ENCODE assay signal across 23 cellular contexts in the genomic region with DNA sequence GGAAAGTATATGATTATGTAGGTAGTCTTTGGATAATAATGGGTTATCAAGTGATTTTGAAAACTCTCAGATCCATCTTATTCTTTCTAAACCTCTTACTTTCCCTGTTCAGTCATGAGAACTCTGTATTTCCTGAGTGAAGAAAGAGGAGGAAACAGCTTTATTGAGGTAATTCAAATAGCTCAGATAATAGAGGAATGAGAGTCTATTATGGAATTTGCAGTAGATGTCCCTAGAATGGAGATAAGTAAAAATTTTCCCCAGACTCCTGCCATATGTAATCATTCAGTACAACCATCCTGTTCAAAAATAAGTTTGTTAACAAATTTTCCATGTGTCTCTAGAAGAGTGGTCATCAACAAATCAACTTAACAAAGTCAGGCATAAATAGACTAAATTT.
A peak's percentile ranks its signal among the peaks of the same experiment; 100 is the strongest.
DNase-seq lines count a peak whose midpoint lies in the region; TF ChIP-seq lines count a peak whose summit lies in the region.
"Had no signal": no experiment of that assay in that cellular context is flagged by ENCODE, and none has a peak within 500 bp of the region (broad histone marks: within the 10 kb centered on the region; RNA-seq: fewer than 3 reads in every experiment).

No MANE protein-coding gene starts in this region.

- peak overlapping the region; percentile 20 for H3K9ac ChIP-seq in adipocyte (ENCODE audit: low read length)
- H3K9ac ChIP-seq: BLaER1 had no signal

- peaks cover 18% of the 10 kb centered on the region for H3K36me3 ChIP-seq in adipocyte (ENCODE audit: control insufficient read depth, insufficient read depth, low read length, severe bottlenecking)
- H3K36me3 ChIP-seq in neutrophil, result no peaks in the 10 kb centered on the region
- H3K36me3 ChIP-seq: BE2C had no signal

- peak overlapping the region; percentile 64 for H3K27ac ChIP-seq in neutrophil
- H3K27ac ChIP-seq: 22Rv1, A549, BLaER1 had no signal

- H3K4me3 ChIP-seq in adipocyte (ENCODE audit: low read length) (peak overlapping the region; percentile 42), fibroblast of pulmonary artery (replicated peaks; ENCODE audit: low read depth, low read length) (no peak overlapping the region), neutrophil (ENCODE audit: low read depth in 1 of 2, low read length in 1 of 2) (no peak overlapping the region)
- H3K4me3 ChIP-seq: A549, BLaER1, GM12878 had no signal

- DNase-seq in adipocyte (ENCODE audit: low read depth) (no peak), fibroblast of pulmonary artery (ENCODE audit: low read depth) (peak; percentile 58), superior temporal gyrus (ENCODE audit: extremely low spot score) (no peak), activated gamma-delta T cell treated with Interleukin-2 at 50 U/mL for 16 hours (no peak)
- DNase-seq: AML-193; BE2C; C1 segment of cervical spinal cord; CD4-positive, alpha-beta memory T cell; CD4-positive, CD25-positive, alpha-beta regulatory T cell; CD8-positive, alpha-beta memory T cell; COR-L47; DMS 273 treated with DMSO at 0.1 percent for 48 hours; DMS153; DMS53; DMS79; DND-41; EL; GDM1 had no signal

- H3K4me1 ChIP-seq in adipocyte (ENCODE audit: control insufficient read depth, insufficient read depth, low read length), result peaks cover 23% of the 10 kb centered on the region
- peaks cover 25 to 30% of the 10 kb centered on the region in 2 experiments for H3K4me1 ChIP-seq in neutrophil (ENCODE audit: control insufficient read depth in 1 of 2, insufficient read depth in 1 of 2, low read depth in 1 of 2, low read length in 1 of 2)
- H3K4me1 ChIP-seq: A549, BE2C had no signal

- no peak for TF ChIP-seq CTCF in fibroblast of pulmonary artery (IDR thresholded peaks at IDR 0.05; ENCODE audit: low read length, missing control alignments)
- TF ChIP-seq CTCF in neutrophil (IDR thresholded peaks at IDR 0.05), result no peak

- H3K9me3 ChIP-seq in adipocyte (ENCODE audit: control insufficient read depth, low read length) (no peaks in the 10 kb centered on the region), neutrophil (no peaks in the 10 kb centered on the region)
- H3K9me3 ChIP-seq: A549, BE2C, BLaER1 had no signal

- no peaks in the 10 kb centered on the region for H3K27me3 ChIP-seq in adipocyte (replicated peaks; ENCODE audit: control insufficient read depth, insufficient read depth, low read length)
- no peaks in the 10 kb centered on the region for H3K27me3 ChIP-seq in neutrophil
- H3K27me3 ChIP-seq: BE2C, BLaER1 had no signal
